29 cellular contexts compared by ENCODE assay signal in the genomic region with DNA sequence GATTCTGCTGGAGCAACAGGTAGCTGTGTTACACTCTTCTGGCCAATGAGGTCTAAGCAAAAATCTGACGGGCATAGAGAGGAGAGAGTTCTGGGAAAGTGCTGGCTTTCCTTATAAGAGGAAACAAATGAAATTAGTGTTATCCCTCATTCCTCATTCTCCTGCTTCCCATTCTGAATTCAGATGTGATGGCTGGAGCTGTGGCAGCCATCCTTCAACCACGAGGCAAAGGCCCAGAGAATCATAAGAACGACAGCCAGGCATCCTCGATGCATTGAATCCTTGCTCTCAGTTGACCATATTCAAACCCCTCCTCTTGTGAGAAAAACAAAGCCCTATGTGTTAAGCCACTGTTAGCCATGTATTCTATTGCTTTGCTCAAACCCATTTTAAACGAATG. TPM values are rescaled to one million over a fixed set of nuclear protein-coding genes. Genes with fewer than 3 reads are reported as not detected.
"Had no signal": no experiment of that assay in that cellular context is flagged by ENCODE, and none has a peak within 500 bp of the region (broad histone marks: within the 10 kb centered on the region; RNA-seq: fewer than 3 reads in every experiment).

No MANE protein-coding gene starts in this region.

- ATAC-seq: stimulated activated effector memory CD8-positive, alpha-beta T cell treated with anti-CD3 and anti-CD28 coated beads, Interleukin-12 subunit alpha, Interleukin-12 subunit beta, amount 100 ng/mL, for 72 hours; stimulated activated memory B cell treated with anti-CD40 and anti-IgM and Interleukin-4, amounts not matched to agents 10 μg/mL and 1 μg/mL and 100 μg/mL, for 72 hours; stimulated activated naive B cell treated with anti-CD40 and anti-IgM and Interleukin-4, amounts not matched to agents 10 μg/mL and 1 μg/mL and 100 μg/mL, for 72 hours; stimulated activated naive CD8-positive, alpha-beta T cell treated with anti-CD3 and anti-CD28 coated beads, Interleukin-15, amount 100 ng/mL, for 72 hours; stimulated activated naive CD8-positive, alpha-beta T cell treated with anti-CD3 and anti-CD28 coated beads, Interleukin-15, Interleukin-2, amounts not matched to agents 100 U/mL and 50 U/mL, for 24 hours; upper lobe of right lung had no signal

- H3K27ac ChIP-seq: stomach, suprapubic skin, testis, thoracic aorta, thyroid gland, tibial artery, tibial nerve, transverse colon, upper lobe of left lung, upper lobe of right lung, uterus, vagina had no signal

- DNase-seq: stimulated activated CD4-positive, alpha-beta T cell treated with anti-CD3 and anti-CD28 coated beads, Interleukin-2, amount 100 ng/mL, for 48 hours; stimulated activated CD4-positive, alpha-beta T cell treated with anti-CD3 and anti-CD28 coated beads, Interleukin-4, amount 100 ng/mL, for 1 hour; stimulated activated CD4-positive, alpha-beta T cell treated with anti-CD3 and anti-CD28 coated beads, Interleukin-4, amount 100 ng/mL, for 24 hours; stimulated activated CD4-positive, alpha-beta T cell treated with anti-CD3 and anti-CD28 coated beads, Interleukin-4, amount 100 ng/mL, for 4 hours; stimulated activated CD8-positive, alpha-beta memory T cell treated with anti-CD3 and anti-CD28 coated beads, Interleukin-4, amount 100 ng/mL, for 48 hours; stimulated activated naive B cell treated with anti-CD40 and anti-IgM and Interleukin-4, amounts not matched to agents 10 μg/mL and 1 μg/mL and 100 μg/mL, for 72 hours; stimulated activated naive CD4-positive, alpha-beta T cell; stimulated activated naive CD8-positive, alpha-beta T cell treated with anti-CD3 and anti-CD28 coated beads, Interleukin-15, amount 100 ng/mL, for 72 hours; stimulated activated naive CD8-positive, alpha-beta T cell treated with anti-CD3 and anti-CD28 coated beads, Interleukin-15, Interleukin-2, amounts not matched to agents 100 U/mL and 50 U/mL, for 24 hours; stomach; substantia nigra; testis; thyroid gland; tibial artery; transverse colon; trophoblast cell; upper lobe of left lung; upper lobe of right lung; uterus had no signal

- H3K9me3 Mint-ChIP-seq: stimulated activated effector memory CD8-positive, alpha-beta T cell treated with anti-CD3 and anti-CD28 coated beads, Interleukin-12 subunit alpha, Interleukin-12 subunit beta, amount 100 ng/mL, for 72 hours; stimulated activated naive CD8-positive, alpha-beta T cell treated with anti-CD3 and anti-CD28 coated beads, Interleukin-15, amount 100 ng/mL, for 72 hours had no signal

- H3K36me3 ChIP-seq: stomach, suprapubic skin, thoracic aorta, thyroid gland, tibial artery, tibial nerve, transverse colon, upper lobe of left lung, upper lobe of right lung, uterus, vagina had no signal

- FAIRE-seq: urothelium cell line had no signal

- H3K36me3 Mint-ChIP-seq: stimulated activated effector memory CD8-positive, alpha-beta T cell treated with anti-CD3 and anti-CD28 coated beads, Interleukin-12 subunit alpha, Interleukin-12 subunit beta, amount 100 ng/mL, for 72 hours; stimulated activated memory B cell treated with anti-CD40 and anti-IgM and Interleukin-4, amounts not matched to agents 10 μg/mL and 1 μg/mL and 100 μg/mL, for 72 hours; type B pancreatic cell had no signal

- H3K9me3 ChIP-seq: suprapubic skin, testis, thyroid gland, upper lobe of left lung, upper lobe of right lung, uterus, vagina had no signal

- H3K4me3 ChIP-seq: stomach, suprapubic skin, testis, thoracic aorta, thyroid gland, tibial artery, tibial nerve, transverse colon, upper lobe of left lung, upper lobe of right lung, uterus, vagina had no signal

- H3K4me3 Mint-ChIP-seq: stimulated activated effector memory CD8-positive, alpha-beta T cell treated with anti-CD3 and anti-CD28 coated beads, Interleukin-12 subunit alpha, Interleukin-12 subunit beta, amount 100 ng/mL, for 72 hours; stimulated activated memory B cell treated with anti-CD40 and anti-IgM and Interleukin-4, amounts not matched to agents 10 μg/mL and 1 μg/mL and 100 μg/mL, for 72 hours; stimulated activated naive B cell treated with anti-CD40 and anti-IgM and Interleukin-4, amounts not matched to agents 10 μg/mL and 1 μg/mL and 100 μg/mL, for 72 hours; stimulated activated naive CD8-positive, alpha-beta T cell treated with anti-CD3 and anti-CD28 coated beads, Interleukin-15, amount 100 ng/mL, for 72 hours; stimulated activated naive CD8-positive, alpha-beta T cell treated with anti-CD3 and anti-CD28 coated beads, Interleukin-15, Interleukin-2, amounts not matched to agents 100 ng/mL and 50 ng/mL, for 24 hours; type B pancreatic cell had no signal

- H3K4me1 ChIP-seq: testis, transverse colon, upper lobe of right lung, uterus had no signal

- H3K27me3 ChIP-seq: testis, thyroid gland, tibial nerve, upper lobe of left lung, uterus, vagina had no signal

- H3K27ac Mint-ChIP-seq: stimulated activated effector memory CD8-positive, alpha-beta T cell treated with anti-CD3 and anti-CD28 coated beads, Interleukin-12 subunit alpha, Interleukin-12 subunit beta, amount 100 ng/mL, for 72 hours; stimulated activated memory B cell treated with anti-CD40 and anti-IgM and Interleukin-4, amounts not matched to agents 10 μg/mL and 1 μg/mL and 100 μg/mL, for 72 hours; stimulated activated naive B cell treated with anti-CD40 and anti-IgM and Interleukin-4, amounts not matched to agents 10 μg/mL and 1 μg/mL and 100 μg/mL, for 72 hours; stimulated activated naive CD8-positive, alpha-beta T cell treated with anti-CD3 and anti-CD28 coated beads, Interleukin-15, Interleukin-2, amounts not matched to agents 100 ng/mL and 50 ng/mL, for 24 hours; type B pancreatic cell had no signal

RNA-seq across cellular contexts. Expression of a gene that starts 27.5 kb away (rescaled TPM):
- total RNA-seq: subcutaneous adipose tissue had no signal
